In the genomic region with DNA sequence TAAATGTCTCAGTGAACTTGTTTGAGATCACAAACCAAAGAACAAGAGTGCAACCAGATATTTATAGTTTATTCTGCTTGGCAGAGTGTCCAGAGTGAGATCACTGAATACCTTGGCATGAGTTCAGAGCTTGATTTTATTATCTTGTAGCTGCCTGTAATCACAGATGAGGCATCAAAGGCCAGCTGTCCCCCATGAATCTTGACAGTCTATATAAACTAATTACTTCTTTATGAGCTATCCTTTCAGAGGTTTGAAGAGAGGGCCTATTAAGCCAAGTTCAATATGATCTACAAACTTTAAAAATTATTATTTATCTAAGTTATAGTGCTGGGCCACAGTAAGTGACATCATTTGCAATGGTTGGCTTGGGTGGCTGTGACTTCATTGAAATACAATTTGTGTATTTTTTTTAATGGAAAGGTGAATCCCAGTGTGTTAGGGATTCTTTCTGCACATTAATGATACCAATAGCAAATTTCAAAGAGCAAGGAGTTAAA, we compare ENCODE assay signal across 1 cellular context.
TF ChIP-seq lines count a peak whose summit lies in the region.

No MANE protein-coding gene starts in this region.

TF ChIP-seq in HEK293, 187 proteins besides CTCF, POLR2A, EP300 and RAD21 (continued from another document and continues in another):
- TF ChIP-seq, protein P1, sequence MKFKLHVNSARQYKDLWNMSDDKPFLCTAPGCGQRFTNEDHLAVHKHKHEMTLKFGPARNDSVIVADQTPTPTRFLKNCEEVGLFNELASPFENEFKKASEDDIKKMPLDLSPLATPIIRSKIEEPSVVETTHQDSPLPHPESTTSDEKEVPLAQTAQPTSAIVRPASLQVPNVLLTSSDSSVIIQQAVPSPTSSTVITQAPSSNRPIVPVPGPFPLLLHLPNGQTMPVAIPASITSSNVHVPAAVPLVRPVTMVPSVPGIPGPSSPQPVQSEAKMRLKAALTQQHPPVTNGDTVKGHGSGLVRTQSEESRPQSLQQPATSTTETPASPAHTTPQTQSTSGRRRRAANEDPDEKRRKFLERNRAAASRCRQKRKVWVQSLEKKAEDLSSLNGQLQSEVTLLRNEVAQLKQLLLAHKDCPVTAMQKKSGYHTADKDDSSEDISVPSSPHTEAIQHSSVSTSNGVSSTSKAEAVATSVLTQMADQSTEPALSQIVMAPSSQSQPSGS (tag by site-specific recombination; IDR thresholded peaks at IDR 0.05; ENCODE audit: low read depth) = peak; percentile 84
- TF ChIP-seq, protein P2, sequence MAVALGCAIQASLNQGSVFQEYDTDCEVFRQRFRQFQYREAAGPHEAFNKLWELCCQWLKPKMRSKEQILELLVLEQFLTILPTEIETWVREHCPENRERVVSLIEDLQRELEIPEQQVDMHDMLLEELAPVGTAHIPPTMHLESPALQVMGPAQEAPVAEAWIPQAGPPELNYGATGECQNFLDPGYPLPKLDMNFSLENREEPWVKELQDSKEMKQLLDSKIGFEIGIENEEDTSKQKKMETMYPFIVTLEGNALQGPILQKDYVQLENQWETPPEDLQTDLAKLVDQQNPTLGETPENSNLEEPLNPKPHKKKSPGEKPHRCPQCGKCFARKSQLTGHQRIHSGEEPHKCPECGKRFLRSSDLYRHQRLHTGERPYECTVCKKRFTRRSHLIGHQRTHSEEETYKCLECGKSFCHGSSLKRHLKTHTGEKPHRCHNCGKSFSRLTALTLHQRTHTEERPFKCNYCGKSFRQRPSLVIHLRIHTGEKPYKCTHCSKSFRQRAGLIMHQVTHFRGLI (tag by site-specific recombination; IDR thresholded peaks at IDR 0.05) = peak; percentile 42; the same call in 1 of the 2 replicates
- TF ChIP-seq, protein P3, sequence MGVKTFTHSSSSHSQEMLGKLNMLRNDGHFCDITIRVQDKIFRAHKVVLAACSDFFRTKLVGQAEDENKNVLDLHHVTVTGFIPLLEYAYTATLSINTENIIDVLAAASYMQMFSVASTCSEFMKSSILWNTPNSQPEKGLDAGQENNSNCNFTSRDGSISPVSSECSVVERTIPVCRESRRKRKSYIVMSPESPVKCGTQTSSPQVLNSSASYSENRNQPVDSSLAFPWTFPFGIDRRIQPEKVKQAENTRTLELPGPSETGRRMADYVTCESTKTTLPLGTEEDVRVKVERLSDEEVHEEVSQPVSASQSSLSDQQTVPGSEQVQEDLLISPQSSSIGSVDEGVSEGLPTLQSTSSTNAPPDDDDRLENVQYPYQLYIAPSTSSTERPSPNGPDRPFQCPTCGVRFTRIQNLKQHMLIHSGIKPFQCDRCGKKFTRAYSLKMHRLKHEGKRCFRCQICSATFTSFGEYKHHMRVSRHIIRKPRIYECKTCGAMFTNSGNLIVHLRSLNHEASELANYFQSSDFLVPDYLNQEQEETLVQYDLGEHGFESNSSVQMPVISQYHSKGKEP (tag by site-specific recombination; IDR thresholded peaks at IDR 0.05) = peak; percentile 57; the same call in 1 of the 2 replicates
- TF ChIP-seq KLF7 (tag by site-specific recombination; IDR thresholded peaks at IDR 0.05; ENCODE audit: borderline replicate concordance) = no peak
- TF ChIP-seq ZBTB8A (tag by site-specific recombination; IDR thresholded peaks at IDR 0.05) = 0 out of 2 replicates have a peak, but pooled peaks have one; percentile 28
- no peak for TF ChIP-seq ZNF112 (tag by site-specific recombination; IDR thresholded peaks at IDR 0.05)
- TF ChIP-seq, protein P4, sequence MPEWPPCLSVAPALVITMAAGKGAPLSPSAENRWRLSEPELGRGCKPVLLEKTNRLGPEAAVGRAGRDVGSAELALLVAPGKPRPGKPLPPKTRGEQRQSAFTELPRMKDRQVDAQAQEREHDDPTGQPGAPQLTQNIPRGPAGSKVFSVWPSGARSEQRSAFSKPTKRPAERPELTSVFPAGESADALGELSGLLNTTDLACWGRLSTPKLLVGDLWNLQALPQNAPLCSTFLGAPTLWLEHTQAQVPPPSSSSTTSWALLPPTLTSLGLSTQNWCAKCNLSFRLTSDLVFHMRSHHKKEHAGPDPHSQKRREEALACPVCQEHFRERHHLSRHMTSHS (tag by site-specific recombination; IDR thresholded peaks at IDR 0.05) = 0 out of 2 replicates have a peak, but pooled peaks have one; percentile 35
- TF ChIP-seq GLIS1 (tag by site-specific recombination; IDR thresholded peaks at IDR 0.05) = peak; percentile 74
- no peak for TF ChIP-seq ZNF473 (tag by site-specific recombination; IDR thresholded peaks at IDR 0.05)
- no peak for TF ChIP-seq ZNF174 (tag by site-specific recombination; IDR thresholded peaks at IDR 0.05)
- TF ChIP-seq ZNF677 (tag by site-specific recombination; IDR thresholded peaks at IDR 0.05) = no peak
- TF ChIP-seq ZNF37A (tag by site-specific recombination; IDR thresholded peaks at IDR 0.05) = no peak
- TF ChIP-seq, protein P5, sequence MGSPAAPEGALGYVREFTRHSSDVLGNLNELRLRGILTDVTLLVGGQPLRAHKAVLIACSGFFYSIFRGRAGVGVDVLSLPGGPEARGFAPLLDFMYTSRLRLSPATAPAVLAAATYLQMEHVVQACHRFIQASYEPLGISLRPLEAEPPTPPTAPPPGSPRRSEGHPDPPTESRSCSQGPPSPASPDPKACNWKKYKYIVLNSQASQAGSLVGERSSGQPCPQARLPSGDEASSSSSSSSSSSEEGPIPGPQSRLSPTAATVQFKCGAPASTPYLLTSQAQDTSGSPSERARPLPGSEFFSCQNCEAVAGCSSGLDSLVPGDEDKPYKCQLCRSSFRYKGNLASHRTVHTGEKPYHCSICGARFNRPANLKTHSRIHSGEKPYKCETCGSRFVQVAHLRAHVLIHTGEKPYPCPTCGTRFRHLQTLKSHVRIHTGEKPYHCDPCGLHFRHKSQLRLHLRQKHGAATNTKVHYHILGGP (tag by site-specific recombination; IDR thresholded peaks at IDR 0.05) = 0 out of 2 replicates have a peak, but pooled peaks have one; percentile 13
- TF ChIP-seq ZNF600 (tag by site-specific recombination; IDR thresholded peaks at IDR 0.05) = no peak
- no peak for TF ChIP-seq ZNF707 (tag by site-specific recombination; IDR thresholded peaks at IDR 0.05)
- TF ChIP-seq ZNF146 (tag by site-specific recombination; IDR thresholded peaks at IDR 0.05) = no peak
- peak; percentile 48; the same call in 1 of the 2 replicates for TF ChIP-seq ZNF660 (tag by site-specific recombination; IDR thresholded peaks at IDR 0.05)
- no peak for TF ChIP-seq ZNF416 (tag by site-specific recombination; IDR thresholded peaks at IDR 0.05)
- TF ChIP-seq HOXD13 (CRISPR knock-in tag; IDR thresholded peaks at IDR 0.05; ENCODE audit: borderline replicate concordance) = peak; percentile 90
- no peak for TF ChIP-seq ZNF214 (tag by site-specific recombination; IDR thresholded peaks at IDR 0.05; ENCODE audit: borderline replicate concordance)
- peak; percentile 75 for TF ChIP-seq KLF8 (tag by site-specific recombination; IDR thresholded peaks at IDR 0.05)
- TF ChIP-seq ZNF266 (tag by site-specific recombination; IDR thresholded peaks at IDR 0.05; ENCODE audit: low read depth) = no peak
- TF ChIP-seq TCF7L2 (IDR thresholded peaks at IDR 0.05; ENCODE audit: borderline replicate concordance, low read depth, low read length) = peak; percentile 74
- peak; percentile 59; the same call in 1 of the 2 replicates for TF ChIP-seq ZFP37 (tag by site-specific recombination; IDR thresholded peaks at IDR 0.05)
- TF ChIP-seq ZSCAN23 (tag by site-specific recombination; IDR thresholded peaks at IDR 0.05) = 0 out of 2 replicates have a peak, but pooled peaks have one; percentile 52
- TF ChIP-seq, protein P6, sequence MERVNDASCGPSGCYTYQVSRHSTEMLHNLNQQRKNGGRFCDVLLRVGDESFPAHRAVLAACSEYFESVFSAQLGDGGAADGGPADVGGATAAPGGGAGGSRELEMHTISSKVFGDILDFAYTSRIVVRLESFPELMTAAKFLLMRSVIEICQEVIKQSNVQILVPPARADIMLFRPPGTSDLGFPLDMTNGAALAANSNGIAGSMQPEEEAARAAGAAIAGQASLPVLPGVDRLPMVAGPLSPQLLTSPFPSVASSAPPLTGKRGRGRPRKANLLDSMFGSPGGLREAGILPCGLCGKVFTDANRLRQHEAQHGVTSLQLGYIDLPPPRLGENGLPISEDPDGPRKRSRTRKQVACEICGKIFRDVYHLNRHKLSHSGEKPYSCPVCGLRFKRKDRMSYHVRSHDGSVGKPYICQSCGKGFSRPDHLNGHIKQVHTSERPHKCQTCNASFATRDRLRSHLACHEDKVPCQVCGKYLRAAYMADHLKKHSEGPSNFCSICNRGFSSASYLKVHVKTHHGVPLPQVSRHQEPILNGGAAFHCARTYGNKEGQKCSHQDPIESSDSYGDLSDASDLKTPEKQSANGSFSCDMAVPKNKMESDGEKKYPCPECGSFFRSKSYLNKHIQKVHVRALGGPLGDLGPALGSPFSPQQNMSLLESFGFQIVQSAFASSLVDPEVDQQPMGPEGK (tag by site-specific recombination; IDR thresholded peaks at IDR 0.05) = peak; percentile 61
- TF ChIP-seq, protein P7, sequence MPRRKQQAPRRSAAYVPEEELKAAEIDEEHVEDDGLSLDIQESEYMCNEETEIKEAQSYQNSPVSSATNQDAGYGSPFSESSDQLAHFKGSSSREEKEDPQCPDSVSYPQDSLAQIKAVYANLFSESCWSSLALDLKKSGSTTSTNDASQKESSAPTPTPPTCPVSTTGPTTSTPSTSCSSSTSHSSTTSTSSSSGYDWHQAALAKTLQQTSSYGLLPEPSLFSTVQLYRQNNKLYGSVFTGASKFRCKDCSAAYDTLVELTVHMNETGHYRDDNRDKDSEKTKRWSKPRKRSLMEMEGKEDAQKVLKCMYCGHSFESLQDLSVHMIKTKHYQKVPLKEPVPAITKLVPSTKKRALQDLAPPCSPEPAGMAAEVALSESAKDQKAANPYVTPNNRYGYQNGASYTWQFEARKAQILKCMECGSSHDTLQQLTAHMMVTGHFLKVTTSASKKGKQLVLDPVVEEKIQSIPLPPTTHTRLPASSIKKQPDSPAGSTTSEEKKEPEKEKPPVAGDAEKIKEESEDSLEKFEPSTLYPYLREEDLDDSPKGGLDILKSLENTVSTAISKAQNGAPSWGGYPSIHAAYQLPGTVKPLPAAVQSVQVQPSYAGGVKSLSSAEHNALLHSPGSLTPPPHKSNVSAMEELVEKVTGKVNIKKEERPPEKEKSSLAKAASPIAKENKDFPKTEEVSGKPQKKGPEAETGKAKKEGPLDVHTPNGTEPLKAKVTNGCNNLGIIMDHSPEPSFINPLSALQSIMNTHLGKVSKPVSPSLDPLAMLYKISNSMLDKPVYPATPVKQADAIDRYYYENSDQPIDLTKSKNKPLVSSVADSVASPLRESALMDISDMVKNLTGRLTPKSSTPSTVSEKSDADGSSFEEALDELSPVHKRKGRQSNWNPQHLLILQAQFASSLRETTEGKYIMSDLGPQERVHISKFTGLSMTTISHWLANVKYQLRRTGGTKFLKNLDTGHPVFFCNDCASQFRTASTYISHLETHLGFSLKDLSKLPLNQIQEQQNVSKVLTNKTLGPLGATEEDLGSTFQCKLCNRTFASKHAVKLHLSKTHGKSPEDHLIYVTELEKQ (tag by site-specific recombination; IDR thresholded peaks at IDR 0.05; ENCODE audit: borderline replicate concordance) = peak; percentile 76
- TF ChIP-seq ZXDB (tag by site-specific recombination; IDR thresholded peaks at IDR 0.05) = peak; percentile 88
- peak; percentile 95 for TF ChIP-seq OSR2 (tag by site-specific recombination; IDR thresholded peaks at IDR 0.05)
- TF ChIP-seq ZNF664 (tag by site-specific recombination; IDR thresholded peaks at IDR 0.05) = no peak
- no peak for TF ChIP-seq ZNF830 (tag by site-specific recombination; IDR thresholded peaks at IDR 0.05; ENCODE audit: low read depth)
- TF ChIP-seq, protein P8, sequence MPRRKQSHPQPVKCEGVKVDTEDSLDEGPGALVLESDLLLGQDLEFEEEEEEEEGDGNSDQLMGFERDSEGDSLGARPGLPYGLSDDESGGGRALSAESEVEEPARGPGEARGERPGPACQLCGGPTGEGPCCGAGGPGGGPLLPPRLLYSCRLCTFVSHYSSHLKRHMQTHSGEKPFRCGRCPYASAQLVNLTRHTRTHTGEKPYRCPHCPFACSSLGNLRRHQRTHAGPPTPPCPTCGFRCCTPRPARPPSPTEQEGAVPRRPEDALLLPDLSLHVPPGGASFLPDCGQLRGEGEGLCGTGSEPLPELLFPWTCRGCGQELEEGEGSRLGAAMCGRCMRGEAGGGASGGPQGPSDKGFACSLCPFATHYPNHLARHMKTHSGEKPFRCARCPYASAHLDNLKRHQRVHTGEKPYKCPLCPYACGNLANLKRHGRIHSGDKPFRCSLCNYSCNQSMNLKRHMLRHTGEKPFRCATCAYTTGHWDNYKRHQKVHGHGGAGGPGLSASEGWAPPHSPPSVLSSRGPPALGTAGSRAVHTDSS (tag by site-specific recombination; IDR thresholded peaks at IDR 0.05) = 0 out of 2 replicates have a peak, but pooled peaks have one; percentile 26
- no peak for TF ChIP-seq ZNF311 (tag by site-specific recombination; IDR thresholded peaks at IDR 0.05; ENCODE audit: borderline replicate concordance)
- TF ChIP-seq, protein P9, sequence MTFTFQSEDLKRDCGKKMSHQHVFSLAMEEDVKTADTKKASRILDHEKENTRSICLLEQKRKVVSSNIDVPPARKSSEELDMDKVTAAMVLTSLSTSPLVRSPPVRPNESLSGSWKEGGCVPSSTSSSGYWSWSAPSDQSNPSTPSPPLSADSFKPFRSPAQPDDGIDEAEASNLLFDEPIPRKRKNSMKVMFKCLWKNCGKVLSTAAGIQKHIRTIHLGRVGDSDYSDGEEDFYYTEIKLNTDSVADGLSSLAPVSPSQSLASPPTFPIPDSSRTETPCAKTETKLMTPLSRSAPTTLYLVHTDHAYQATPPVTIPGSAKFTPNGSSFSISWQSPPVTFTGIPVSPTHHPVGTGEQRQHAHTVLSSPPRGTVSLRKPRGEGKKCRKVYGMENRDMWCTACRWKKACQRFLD (tag by site-specific recombination; IDR thresholded peaks at IDR 0.05) = no peak
- no peak for TF ChIP-seq ZNF571 (tag by site-specific recombination; IDR thresholded peaks at IDR 0.05)
- TF ChIP-seq ZNF175 (tag by site-specific recombination; IDR thresholded peaks at IDR 0.05) = no peak
- TF ChIP-seq, protein P10, sequence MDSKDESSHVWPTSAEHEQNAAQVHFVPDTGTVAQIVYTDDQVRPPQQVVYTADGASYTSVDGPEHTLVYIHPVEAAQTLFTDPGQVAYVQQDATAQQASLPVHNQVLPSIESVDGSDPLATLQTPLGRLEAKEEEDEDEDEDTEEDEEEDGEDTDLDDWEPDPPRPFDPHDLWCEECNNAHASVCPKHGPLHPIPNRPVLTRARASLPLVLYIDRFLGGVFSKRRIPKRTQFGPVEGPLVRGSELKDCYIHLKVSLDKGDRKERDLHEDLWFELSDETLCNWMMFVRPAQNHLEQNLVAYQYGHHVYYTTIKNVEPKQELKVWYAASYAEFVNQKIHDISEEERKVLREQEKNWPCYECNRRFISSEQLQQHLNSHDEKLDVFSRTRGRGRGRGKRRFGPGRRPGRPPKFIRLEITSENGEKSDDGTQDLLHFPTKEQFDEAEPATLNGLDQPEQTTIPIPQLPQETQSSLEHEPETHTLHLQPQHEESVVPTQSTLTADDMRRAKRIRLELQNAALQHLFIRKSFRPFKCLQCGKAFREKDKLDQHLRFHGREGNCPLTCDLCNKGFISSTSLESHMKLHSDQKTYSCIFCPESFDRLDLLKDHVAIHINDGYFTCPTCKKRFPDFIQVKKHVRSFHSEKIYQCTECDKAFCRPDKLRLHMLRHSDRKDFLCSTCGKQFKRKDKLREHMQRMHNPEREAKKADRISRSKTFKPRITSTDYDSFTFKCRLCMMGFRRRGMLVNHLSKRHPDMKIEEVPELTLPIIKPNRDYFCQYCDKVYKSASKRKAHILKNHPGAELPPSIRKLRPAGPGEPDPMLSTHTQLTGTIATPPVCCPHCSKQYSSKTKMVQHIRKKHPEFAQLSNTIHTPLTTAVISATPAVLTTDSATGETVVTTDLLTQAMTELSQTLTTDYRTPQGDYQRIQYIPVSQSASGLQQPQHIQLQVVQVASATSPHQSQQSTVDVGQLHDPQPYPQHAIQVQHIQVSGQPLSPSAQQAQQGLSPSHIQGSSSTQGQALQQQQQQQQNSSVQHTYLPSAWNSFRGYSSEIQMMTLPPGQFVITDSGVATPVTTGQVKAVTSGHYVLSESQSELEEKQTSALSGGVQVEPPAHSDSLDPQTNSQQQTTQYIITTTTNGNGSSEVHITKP (tag by site-specific recombination; IDR thresholded peaks at IDR 0.05) = 0 out of 2 replicates have a peak, but pooled peaks have one; percentile 30
